ENCODE assay signal across 9 cellular contexts in the genomic region with DNA sequence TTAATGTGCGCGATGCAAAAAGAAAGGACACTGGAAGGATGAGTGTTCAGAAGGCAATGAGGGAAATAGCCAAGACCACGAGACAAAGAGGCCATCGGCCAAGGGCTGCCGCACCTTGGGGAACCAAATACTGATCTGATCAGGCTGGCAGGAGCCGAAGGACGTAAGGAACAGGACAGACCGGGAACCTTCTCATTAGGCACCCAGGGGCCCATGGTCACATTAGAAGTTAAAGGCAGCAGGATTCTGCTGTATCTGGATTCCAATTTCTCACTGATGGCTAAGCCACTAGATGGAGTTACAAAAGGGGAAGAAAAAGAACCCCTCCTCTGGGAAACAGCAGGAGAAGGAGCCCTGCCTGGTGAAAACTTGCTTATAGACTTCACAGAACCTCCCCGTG. TPM values are rescaled to one million over a fixed set of nuclear protein-coding genes. Genes with fewer than 3 reads are reported as not detected.
DNase-seq lines count a peak whose midpoint lies in the region; ATAC-seq and TF ChIP-seq lines count a peak whose summit lies in the region.
"Had no signal": no experiment of that assay in that cellular context is flagged by ENCODE, and none has a peak within 500 bp of the region (broad histone marks: within the 10 kb centered on the region; RNA-seq: fewer than 3 reads in every experiment).

No MANE protein-coding gene starts in this region.

- POLR2A ChIA-PET in Panc1 (lab: Charles Lee): interaction anchor here (0.6 kb wide), 1 partner anchor 417 kb away, joined by 6 read pairs; no protein-coding TSS in a partner anchor

- H3K36me3 ChIP-seq in Panc1 (ENCODE audit: control insufficient read depth, insufficient read depth, low read length): no peaks in the 10 kb centered on the region
- no peaks in the 10 kb centered on the region for H3K36me3 ChIP-seq in rectal smooth muscle tissue (ENCODE audit: control insufficient read depth, insufficient read depth, low read length)

- H3K27ac ChIP-seq in Panc1 (ENCODE audit: low read length) (peak overlapping the region; percentile 67), rectal smooth muscle tissue (ENCODE audit: low read depth, low read length) (no peak overlapping the region)

- H3K4me3 ChIP-seq in Panc1 (ENCODE audit: low read depth in 2 of 2, low read length in 2 of 2): peak overlapping the region; percentile 43 to 62
- H3K4me3 ChIP-seq in fibroblast of villous mesenchyme (ENCODE audit: low read depth, low read length): peak overlapping the region; percentile 64
- H3K4me3 ChIP-seq in rectal smooth muscle tissue (ENCODE audit: low read length): peak overlapping the region; percentile 45

- TF ChIP-seq CTCF in Panc1 (IDR thresholded peaks at IDR 0.05) (peak; percentile 49; the same call in 1 of the 2 replicates), fibroblast of villous mesenchyme (IDR thresholded peaks at IDR 0.05; ENCODE audit: insufficient read depth, low read depth, low read length) (no peak)

- no peaks in the 10 kb centered on the region for H3K9me3 ChIP-seq in Panc1 (ENCODE audit: control insufficient read depth, insufficient read depth, low read depth, low read length)

- peaks cover 12% of the 10 kb centered on the region; the same call in 1 of the 2 replicates for H3K4me1 ChIP-seq in Panc1 (ENCODE audit: control insufficient read depth, insufficient read depth, low read length)
- no peaks in the 10 kb centered on the region for H3K4me1 ChIP-seq in rectal smooth muscle tissue (ENCODE audit: control insufficient read depth, insufficient read depth, low read length)

- DNase-seq in EH (ENCODE audit: low read depth): peak; percentile 40
- no peak for DNase-seq in Panc1 (ENCODE audit: low read depth, low spot score)
- peak; percentile 16 for DNase-seq in fibroblast of villous mesenchyme (ENCODE audit: low read depth)
- DNase-seq in NCI-H146 treated with DMSO at 0.1 percent for 48 hours (lab: John Stamatoyannopoulos, UW; ENCODE audit: unreplicated experiment): no peak
- no peak for DNase-seq in NCI-H1417 (lab: John Stamatoyannopoulos, UW)
- DNase-seq: NCI-H774 had no signal

- CTCF ChIA-PET in Panc1 (lab: Charles Lee): no interaction called here

- peak; percentile 44 for ATAC-seq in Panc1
- ATAC-seq in GM18909 (IDR thresholded peaks at IDR 0.05; ENCODE audit: poor library complexity, unreplicated experiment): no peak
- no peak for ATAC-seq in GM19397 (IDR thresholded peaks at IDR 0.05; ENCODE audit: unreplicated experiment)

- intact Hi-C loops in Panc1 (cut with micrococcal nuclease; ENCODE audit: unreplicated experiment): no loop called here

- no TSS peak for BruUV-seq in Panc1 (replicated peaks; lab: Mats Ljungman, UMichigan)

- in situ Hi-C loops in Panc1 (cut with HindIII; ENCODE audit: low pct_unique_long_range_greater_than_20kb, low sequenced_read_pairs): no loop called here

- peaks cover 2% of the 10 kb centered on the region; the same call in 1 of the 2 replicates for H3K27me3 ChIP-seq in Panc1 (ENCODE audit: control insufficient read depth, insufficient read depth, low read length)
- H3K27me3 ChIP-seq in rectal smooth muscle tissue (ENCODE audit: control insufficient read depth, insufficient read depth, low read length): no peaks in the 10 kb centered on the region

- no peak overlapping the region for H3K9ac ChIP-seq in rectal smooth muscle tissue (ENCODE audit: low read length)

RNA-seq across cellular contexts. Expression of gene CPT1A, which starts 28.8 kb away (rescaled TPM):
- 153 TPM for total RNA-seq in Panc1 (2021; ENCODE audit: unreplicated experiment)
- 119 TPM for polyA plus RNA-seq in Panc1 (2012; ENCODE audit: insufficient read length)
- 28.7 and 39.7 TPM in 2 replicates for total RNA-seq in fibroblast of villous mesenchyme

RNA-seq across cellular contexts. Expression of gene MRPL21, which starts 33.2 kb away (rescaled TPM):
- total RNA-seq in Panc1 (2021; ENCODE audit: unreplicated experiment) (94.9 TPM), fibroblast of villous mesenchyme (43.5 and 47.1 TPM in 2 replicates)
- polyA plus RNA-seq in Panc1 (2012; ENCODE audit: insufficient read length): 110 TPM

RNA-seq across cellular contexts. Expression of gene IGHMBP2, which starts 33.2 kb away (rescaled TPM):
- total RNA-seq in Panc1 (2021; ENCODE audit: unreplicated experiment) (27.8 TPM), fibroblast of villous mesenchyme (9.9 and 14.2 TPM in 2 replicates)
- 21.4 TPM for polyA plus RNA-seq in Panc1 (2012; ENCODE audit: insufficient read length)

Comparison
In these comparisons a context has a peak if more than half of its experiments do, and no peak if none do; other contexts are left out.
1. DNase-seq: peak in EH (single experiment) and fibroblast of villous mesenchyme (single experiment); none in Panc1 (single experiment), NCI-H146 treated with DMSO at 0.1 percent for 48 hours (single experiment) and NCI-H1417 (0 of 3).
2. Peak in every context shown above with its lines, with median percentiles within 50 percentile points of each other: H3K4me3 ChIP-seq.